Comparison of ENCODE assay signal across 16 cellular contexts in genomic region chr6:125839879-125840278, GRCh38. TPM values are rescaled to one million over a fixed set of nuclear protein-coding genes. Genes with fewer than 3 reads are reported as not detected.
DNase-seq lines count a peak whose midpoint lies in the region; ATAC-seq, FAIRE-seq and TF ChIP-seq lines count a peak whose summit lies in the region.
"Had no signal": no experiment of that assay in that cellular context is flagged by ENCODE, and none has a peak within 500 bp of the region (broad histone marks: within the 10 kb centered on the region; RNA-seq: fewer than 3 reads in every experiment).

No MANE protein-coding gene starts in this region.

- H3K36me3 ChIP-seq in heart left ventricle (no peaks in the 10 kb centered on the region), right atrium auricular region (no peaks in the 10 kb centered on the region), parathyroid adenoma (ENCODE audit: control insufficient read depth, insufficient read depth, low read length) (no peaks in the 10 kb centered on the region)

- peaks cover 0 to 50% (median 23%) of the 10 kb centered on the region in 12 donors for H3K4me1 ChIP-seq in heart left ventricle
- H3K4me1 ChIP-seq in right atrium auricular region, result peaks cover 0 to 10% of the 10 kb centered on the region in 2 donors
- peaks cover 3% of the 10 kb centered on the region for H3K4me1 ChIP-seq in parathyroid adenoma

- H3K9ac ChIP-seq in parathyroid adenoma, result no peak overlapping the region

- FAIRE-seq in urothelium cell line (lab: Jason Lieb, UNC), result no peak
- FAIRE-seq: A549 had no signal

- H3K4me2 ChIP-seq in parathyroid adenoma (ENCODE audit: low read length), result no peak overlapping the region
- H3K4me2 ChIP-seq: A549 had no signal

- peaks cover 5% of the 10 kb centered on the region for H3K79me2 ChIP-seq in parathyroid adenoma

- TF ChIP-seq CTCF in heart left ventricle (IDR thresholded peaks at IDR 0.05), result no peak
- no peak for TF ChIP-seq CTCF in right atrium auricular region (IDR thresholded peaks at IDR 0.05)
- TF ChIP-seq CTCF in parathyroid adenoma (IDR thresholded peaks at IDR 0.05), result no peak
- TF ChIP-seq CTCF in GM20000 (IDR thresholded peaks at IDR 0.05; ENCODE audit: extremely low read depth, missing control alignments), result no peak

- no peak for TF ChIP-seq POLR2A in heart left ventricle (IDR thresholded peaks at IDR 0.05)

- ATAC-seq in heart left ventricle, result peak in 1 of 4 donors; percentile 68

- H3K4me3 ChIP-seq in heart left ventricle (no peak overlapping the region), right atrium auricular region (no peak overlapping the region), parathyroid adenoma (ENCODE audit: low read depth, low read length) (no peak overlapping the region)
- H3K4me3 ChIP-seq: A549 had no signal

- H3K27me3 ChIP-seq in heart left ventricle, result no peaks in the 10 kb centered on the region
- no peaks in the 10 kb centered on the region for H3K27me3 ChIP-seq in right atrium auricular region
- H3K27me3 ChIP-seq in parathyroid adenoma (ENCODE audit: control insufficient read depth, insufficient read depth, low read length), result no peaks in the 10 kb centered on the region

- DNase-seq in heart left ventricle (no peak), right atrium auricular region (ENCODE audit: low spot score) (no peak), GM20000 (ENCODE audit: low spot score) (no peak), urothelium cell line (ENCODE audit: low spot score) (no peak)
- DNase-seq in central memory CD4-positive, alpha-beta T cell, result no peak
- DNase-seq in activated CD4-positive, alpha-beta T cell treated with anti-CD3 and anti-CD28 coated beads, Interleukin-2, amount 50 U/mL, for 4 hours, result no peak
- DNase-seq: H9, KG1, NCI-H1048, NCI-H2029, NCI-H524, OCI-M1 had no signal

- H3K9me3 ChIP-seq in heart left ventricle, result no peaks in the 10 kb centered on the region
- H3K9me3 ChIP-seq in right atrium auricular region, result no peaks in the 10 kb centered on the region
- H3K9me3 ChIP-seq in parathyroid adenoma (ENCODE audit: control insufficient read depth, low read length), result no peaks in the 10 kb centered on the region
- H3K9me3 ChIP-seq: A549 had no signal

- H3K27ac ChIP-seq in heart left ventricle (peak overlapping the region in 8 of 12 donors; percentile 1 to 46 (median 21)), right atrium auricular region (peak overlapping the region in 1 of 2 donors; percentile 16), cingulate gyrus (ENCODE audit: low read depth, low read length) (peak overlapping the region; percentile 71), parathyroid adenoma (peak overlapping the region; percentile 21)
- H3K27ac ChIP-seq: A549, C4-2B had no signal

- intact Hi-C loops in heart left ventricle (cut with DNase I), result loop anchor here in 3 of 10 donors (5.0 kb wide), 1 partner anchor 48 kb away; the partner anchor contains the start of gene NCOA7 (in 3 of the 3)

- 43 to 58% (median 51%) methylated on average over 1 of the region's 1 CpG for WGBS in heart left ventricle, 4 donors

- H2AFZ ChIP-seq in parathyroid adenoma, result no peak overlapping the region

RNA-seq across cellular contexts. Expression of gene NCOA7, which starts 49.1 kb away (rescaled TPM):
- total RNA-seq in heart left ventricle (10 to 100 TPM in 3 of 9 donors, 1 to 10 TPM in 6; 6.4 to 23.1 (median 9.9) TPM), right atrium auricular region (10 to 100 TPM; 12.2 to 12.7 TPM)
- polyA plus RNA-seq in heart left ventricle, result 1 to 10 TPM; 3.8 to 6.4 TPM
